ENCODE assay signal across 12 cellular contexts in the genomic region with DNA sequence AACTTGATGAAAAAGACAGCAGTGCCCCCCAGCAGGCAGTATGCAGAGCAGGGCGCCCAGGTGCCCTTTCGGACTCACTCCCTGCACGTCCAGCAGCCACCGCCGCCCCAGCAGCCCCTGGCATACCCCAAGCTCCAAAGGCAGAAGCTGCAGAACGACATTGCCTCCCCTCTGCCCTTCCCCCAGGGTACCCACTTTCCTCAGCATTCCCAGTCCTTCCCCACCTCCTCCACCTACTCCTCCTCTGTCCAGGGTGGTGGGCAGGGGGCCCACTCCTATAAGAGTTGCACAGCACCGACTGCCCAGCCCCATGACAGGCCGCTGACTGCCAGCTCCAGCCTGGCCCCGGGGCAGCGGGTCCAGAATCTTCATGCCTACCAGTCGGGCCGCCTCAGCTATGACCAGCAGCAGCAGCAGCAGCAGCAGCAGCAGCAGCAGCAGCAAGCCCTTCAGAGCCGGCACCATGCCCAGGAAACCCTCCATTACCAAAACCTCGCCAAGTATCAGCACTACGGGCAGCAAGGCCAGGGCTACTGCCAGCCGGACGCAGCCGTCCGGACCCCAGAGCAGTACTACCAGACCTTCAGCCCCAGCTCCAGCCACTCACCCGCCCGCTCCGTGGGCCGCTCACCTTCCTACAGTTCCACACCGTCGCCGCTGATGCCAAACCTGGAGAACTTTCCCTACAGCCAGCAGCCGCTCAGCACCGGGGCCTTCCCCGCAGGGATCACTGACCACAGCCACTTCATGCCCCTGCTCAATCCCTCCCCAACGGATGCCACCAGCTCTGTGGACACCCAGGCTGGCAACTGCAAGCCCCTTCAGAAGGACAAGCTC. TPM values are rescaled to one million over a fixed set of nuclear protein-coding genes. Genes with fewer than 3 reads are reported as not detected.
DNase-seq lines count a peak whose midpoint lies in the region; ATAC-seq and TF ChIP-seq lines count a peak whose summit lies in the region.
"Had no signal": no experiment of that assay in that cellular context is flagged by ENCODE, and none has a peak within 500 bp of the region (broad histone marks: within the 10 kb centered on the region; RNA-seq: fewer than 3 reads in every experiment).

No MANE protein-coding gene starts in this region.

- TF ChIP-seq CTCF in left ventricle myocardium inferior (IDR thresholded peaks at IDR 0.05; ENCODE audit: borderline replicate concordance): no peak
- TF ChIP-seq CTCF in progenitor cell of endocrine pancreas (IDR thresholded peaks at IDR 0.05; ENCODE audit: unreplicated experiment): no peak
- TF ChIP-seq CTCF in omental fat pad (IDR thresholded peaks at IDR 0.05): no peak

- no peaks in the 10 kb centered on the region for H3K9me3 ChIP-seq in left ventricle myocardium inferior (replicated peaks)
- H3K9me3 ChIP-seq: upper lobe of left lung had no signal

- H3K4me3 Mint-ChIP-seq in activated CD4-positive, alpha-beta T cell treated with anti-CD3 and anti-CD28 coated beads, Interleukin-2, amount 10 ng/mL, durations not matched to agents 24 days and 14 days: peak overlapping the region; percentile 75
- peak overlapping the region; percentile 49 for H3K4me3 Mint-ChIP-seq in activated CD8-positive, alpha-beta T cell treated with anti-CD3 and anti-CD28 coated beads, Interleukin-2, amount 10 ng/mL, durations not matched to agents 7 days and 5 days
- H3K4me3 Mint-ChIP-seq in progenitor cell of endocrine pancreas (ENCODE audit: low read depth): no peak overlapping the region

- peaks cover 10% of the 10 kb centered on the region for H3K36me3 Mint-ChIP-seq in activated CD4-positive, alpha-beta T cell treated with anti-CD3 and anti-CD28 coated beads, Interleukin-2, amount 10 ng/mL, durations not matched to agents 24 days and 14 days (ENCODE audit: low read depth)
- H3K36me3 Mint-ChIP-seq in activated CD8-positive, alpha-beta T cell treated with anti-CD3 and anti-CD28 coated beads, Interleukin-2, amount 10 ng/mL, durations not matched to agents 7 days and 5 days (ENCODE audit: low read depth): peaks cover 11% of the 10 kb centered on the region
- H3K36me3 Mint-ChIP-seq in progenitor cell of endocrine pancreas (ENCODE audit: insufficient read depth): peaks cover 10% of the 10 kb centered on the region

- no peak for DNase-seq in activated CD4-positive, alpha-beta T cell treated with anti-CD3 and anti-CD28 coated beads, Interleukin-2, amount 10 ng/mL, durations not matched to agents 24 days and 14 days
- no peak for DNase-seq in activated CD4-positive, alpha-beta T cell treated with anti-CD3 and anti-CD28 coated beads for 4 hours
- DNase-seq in activated CD8-positive, alpha-beta T cell treated with anti-CD3 and anti-CD28 coated beads, Interleukin-2, amount 10 ng/mL, durations not matched to agents 7 days and 5 days: no peak
- DNase-seq in left ventricle myocardium inferior (peak; percentile 70), progenitor cell of endocrine pancreas (ENCODE audit: low spot score, unreplicated experiment) (no peak), NCI-H1048 (lab: John Stamatoyannopoulos, UW) (no peak), omental fat pad (ENCODE audit: low spot score) (no peak)
- no peak for DNase-seq in effector CD8-positive, alpha-beta T cell (lab: John Stamatoyannopoulos, UW)
- DNase-seq: aorta, NCI-H1105 treated with DMSO at 0.1 percent for 48 hours, NCI-H446 treated with DMSO at 0.1 percent for 48 hours had no signal

- H3K27me3 Mint-ChIP-seq in activated CD4-positive, alpha-beta T cell treated with anti-CD3 and anti-CD28 coated beads, Interleukin-2, amount 10 ng/mL, durations not matched to agents 24 days and 14 days: no peaks in the 10 kb centered on the region
- H3K27me3 Mint-ChIP-seq in activated CD8-positive, alpha-beta T cell treated with anti-CD3 and anti-CD28 coated beads, Interleukin-2, amount 10 ng/mL, durations not matched to agents 7 days and 5 days (ENCODE audit: low read depth): no peaks in the 10 kb centered on the region
- no peaks in the 10 kb centered on the region for H3K27me3 Mint-ChIP-seq in progenitor cell of endocrine pancreas

- H3K36me3 ChIP-seq in left ventricle myocardium inferior: peaks cover 57% of the 10 kb centered on the region

- peaks cover 67% of the 10 kb centered on the region for H3K4me1 ChIP-seq in left ventricle myocardium inferior

- ATAC-seq in activated CD8-positive, alpha-beta T cell treated with anti-CD3 and anti-CD28 coated beads, Interleukin-2, amount 10 ng/mL, durations not matched to agents 7 days and 5 days: no peak
- ATAC-seq in omental fat pad (ENCODE audit: low FRiP score): no peak

- H3K27me3 ChIP-seq in left ventricle myocardium inferior (ENCODE audit: low read depth): no peaks in the 10 kb centered on the region
- H3K27me3 ChIP-seq: upper lobe of left lung had no signal

- peak overlapping the region; percentile 57 for H3K27ac Mint-ChIP-seq in activated CD4-positive, alpha-beta T cell treated with anti-CD3 and anti-CD28 coated beads, Interleukin-2, amount 10 ng/mL, durations not matched to agents 24 days and 14 days
- H3K27ac Mint-ChIP-seq in activated CD8-positive, alpha-beta T cell treated with anti-CD3 and anti-CD28 coated beads, Interleukin-2, amount 10 ng/mL, durations not matched to agents 7 days and 5 days: peak overlapping the region; percentile 82
- H3K27ac Mint-ChIP-seq in progenitor cell of endocrine pancreas: peak overlapping the region; percentile 57

- CTCF ChIA-PET in activated CD8-positive, alpha-beta T cell treated with anti-CD3 and anti-CD28 coated beads, Interleukin-2, amount 10 ng/mL, durations not matched to agents 7 days and 5 days (lab: Charles Lee): interaction anchor here (1.3 to 1.6 kb wide), 3 partner anchors 9 to 64 kb away, joined by 3 to 4 read pairs (median 4); no protein-coding TSS in a partner anchor

- H3K9me3 Mint-ChIP-seq in activated CD4-positive, alpha-beta T cell treated with anti-CD3 and anti-CD28 coated beads, Interleukin-2, amount 10 ng/mL, durations not matched to agents 24 days and 14 days: no peaks in the 10 kb centered on the region
- no peaks in the 10 kb centered on the region for H3K9me3 Mint-ChIP-seq in activated CD8-positive, alpha-beta T cell treated with anti-CD3 and anti-CD28 coated beads, Interleukin-2, amount 10 ng/mL, durations not matched to agents 7 days and 5 days (ENCODE audit: insufficient read depth)
- H3K9me3 Mint-ChIP-seq in progenitor cell of endocrine pancreas (ENCODE audit: low read depth): no peaks in the 10 kb centered on the region

- peak overlapping the region; percentile 41 for H3K4me3 ChIP-seq in left ventricle myocardium inferior
- H3K4me3 ChIP-seq: upper lobe of left lung had no signal

- POLR2A ChIA-PET in activated CD8-positive, alpha-beta T cell treated with anti-CD3 and anti-CD28 coated beads, Interleukin-2, amount 10 ng/mL, durations not matched to agents 7 days and 5 days (lab: Charles Lee): interaction anchor here (1.2 kb wide), 1 partner anchor 15 kb away, joined by 4 read pairs; no protein-coding TSS in a partner anchor

- H3K4me1 Mint-ChIP-seq in activated CD4-positive, alpha-beta T cell treated with anti-CD3 and anti-CD28 coated beads, Interleukin-2, amount 10 ng/mL, durations not matched to agents 24 days and 14 days: peaks cover 17% of the 10 kb centered on the region
- peaks cover 26% of the 10 kb centered on the region for H3K4me1 Mint-ChIP-seq in activated CD8-positive, alpha-beta T cell treated with anti-CD3 and anti-CD28 coated beads, Interleukin-2, amount 10 ng/mL, durations not matched to agents 7 days and 5 days (ENCODE audit: low read depth)
- H3K4me1 Mint-ChIP-seq in progenitor cell of endocrine pancreas (ENCODE audit: low read depth): peaks cover 31% of the 10 kb centered on the region

- intact Hi-C loops in activated CD4-positive, alpha-beta T cell treated with anti-CD3 and anti-CD28 coated beads, Interleukin-2, amount 10 ng/mL, durations not matched to agents 24 days and 14 days (cut with micrococcal nuclease): loop anchor here (2.0 to 10.0 kb wide), 3 partner anchors 31 to 109 kb away; a partner anchor contains a TSS
- intact Hi-C loops in left ventricle myocardium inferior (cut with micrococcal nuclease): no loop called here

- H3K27ac ChIP-seq in left ventricle myocardium inferior (replicated peaks): peak overlapping the region; percentile 84

RNA-seq across cellular contexts. Expression of a gene that starts 43.2 kb away (rescaled TPM):
- total RNA-seq in activated CD4-positive, alpha-beta T cell treated with anti-CD3 and anti-CD28 coated beads, Interleukin-2, amount 10 ng/mL, durations not matched to agents 24 days and 14 days: 154 and 171 TPM in 2 replicates
- 100 to 1,000 TPM; 212 to 254 TPM for total RNA-seq in activated CD8-positive, alpha-beta T cell treated with anti-CD3 and anti-CD28 coated beads, Interleukin-2, amount 10 ng/mL, durations not matched to agents 7 days and 5 days
- total RNA-seq in left ventricle myocardium inferior: 10.2 TPM
- total RNA-seq in progenitor cell of endocrine pancreas: 85.0 and 98.9 TPM in 2 replicates
- 100 to 1,000 TPM in 1 of 4 donors, 10 to 100 TPM in 3; 18.5 to 118 (median 31.2) TPM for total RNA-seq in omental fat pad
